Comparison of ENCODE assay signal across 1 cellular context in genomic region chr7:74625446-74625845, GRCh38.
TF ChIP-seq lines count a peak whose summit lies in the region.

No MANE protein-coding gene starts in this region.

TF ChIP-seq in H1, 55 proteins besides CTCF, POLR2A, EP300 and RAD21:
- TF ChIP-seq SP2 (IDR thresholded peaks at IDR 0.05; ENCODE audit: low read length) = no peak
- no peak for TF ChIP-seq TAF1 (IDR thresholded peaks at IDR 0.05; ENCODE audit: low read depth, low read length)
- TF ChIP-seq CEBPB (IDR thresholded peaks at IDR 0.05; ENCODE audit: low read depth, low read length) = no peak
- no peak for TF ChIP-seq TAF7 (optimal IDR thresholded peaks at IDR 0.05; ENCODE audit: borderline replicate concordance, low read depth, low read length)
- no peak for TF ChIP-seq HDAC6 (IDR thresholded peaks at IDR 0.05; ENCODE audit: low read depth, low read length)
- TF ChIP-seq SIRT6 (IDR thresholded peaks at IDR 0.05; ENCODE audit: low read length) = no peak
- no peak for TF ChIP-seq SP4 (IDR thresholded peaks at IDR 0.05; ENCODE audit: low read length)
- no peak for TF ChIP-seq SP1 (IDR thresholded peaks at IDR 0.05; ENCODE audit: low read depth, low read length)
- no peak for TF ChIP-seq ZNF274 (IDR thresholded peaks at IDR 0.05; ENCODE audit: borderline replicate concordance, extremely low read depth, low read length)
